Comparison of ENCODE assay signal across 8 cellular contexts in genomic region chr2:96251721-96252292, GRCh38. TPM values are rescaled to one million over a fixed set of nuclear protein-coding genes. Genes with fewer than 3 reads are reported as not detected.
DNase-seq lines count a peak whose midpoint lies in the region; ATAC-seq and TF ChIP-seq lines count a peak whose summit lies in the region.

No MANE protein-coding gene starts in this region.

- DNase-seq in AG09309 (ENCODE audit: low read depth), result peak; percentile 92
- peak; percentile 76 for DNase-seq in LNCaP clone FGC (ENCODE audit: low read depth)
- DNase-seq in brain microvascular endothelial cell, result peak; percentile 97
- peak; percentile 95 for DNase-seq in islet precursor cell
- DNase-seq in stimulated activated CD4-positive, alpha-beta T cell treated with anti-CD3 and anti-CD28 coated beads, Interleukin-1b, Interleukin-23, amount 100 ng/mL, for 48 hours, result no peak
- DNase-seq in activated T-cell treated with anti-CD3 and anti-CD28 coated beads, Interleukin-2, amount 50 U/mL, for 4 hours, result no peak
- DNase-seq in HUDEP-2 (lab: John Stamatoyannopoulos, UW; ENCODE audit: unreplicated experiment in 76 of 76), result no peak

- H3K27ac ChIP-seq in brain microvascular endothelial cell (peak overlapping the region; percentile 45), temporal lobe (ENCODE audit: low read depth, low read length) (peak overlapping the region; percentile 58)

- peaks cover 29% of the 10 kb centered on the region for H3K36me3 Mint-ChIP-seq in activated T-cell treated with anti-CD3 and anti-CD28 coated beads, Interleukin-2, amount 50 U/mL, for 4 hours (ENCODE audit: insufficient read depth)

- H3K27me3 ChIP-seq in brain microvascular endothelial cell (replicated peaks), result no peaks in the 10 kb centered on the region

- H3K4me3 ChIP-seq in AG09309 (ENCODE audit: control insufficient read depth, low read depth, low read length), result no peak overlapping the region
- H3K4me3 ChIP-seq in LNCaP clone FGC (ENCODE audit: low read depth, low read length), result no peak overlapping the region
- H3K4me3 ChIP-seq in brain microvascular endothelial cell (ENCODE audit: low read depth, low read length), result no peak overlapping the region

- no peak overlapping the region for H3K4me3 Mint-ChIP-seq in activated T-cell treated with anti-CD3 and anti-CD28 coated beads, Interleukin-2, amount 50 U/mL, for 4 hours

- peaks cover 25% of the 10 kb centered on the region for H3K4me1 Mint-ChIP-seq in activated T-cell treated with anti-CD3 and anti-CD28 coated beads, Interleukin-2, amount 50 U/mL, for 4 hours (ENCODE audit: low read depth)

- no peak for ATAC-seq in activated T-cell treated with anti-CD3 and anti-CD28 coated beads, Interleukin-2, amount 50 U/mL, for 4 hours

- in situ Hi-C loops in brain microvascular endothelial cell (cut with HindIII; ENCODE audit: low pct_ligation_motif_present, low sequenced_read_pairs), result no loop called here

- H3K9me3 Mint-ChIP-seq in activated T-cell treated with anti-CD3 and anti-CD28 coated beads, Interleukin-2, amount 50 U/mL, for 4 hours, result no peaks in the 10 kb centered on the region

- TF ChIP-seq CTCF in AG09309 (IDR thresholded peaks at IDR 0.05; ENCODE audit: control insufficient read depth, insufficient read depth, low read depth, low read length, missing control alignments) (no peak), LNCaP clone FGC (IDR thresholded peaks at IDR 0.05; ENCODE audit: control insufficient read depth, extremely low read depth, insufficient read depth) (no peak), brain microvascular endothelial cell (IDR thresholded peaks at IDR 0.05; ENCODE audit: low read depth, low read length, missing control alignments) (no peak)

- H3K36me3 ChIP-seq in brain microvascular endothelial cell (replicated peaks), result peaks cover 19% of the 10 kb centered on the region

- no peaks in the 10 kb centered on the region for H3K27me3 Mint-ChIP-seq in activated T-cell treated with anti-CD3 and anti-CD28 coated beads, Interleukin-2, amount 50 U/mL, for 4 hours (ENCODE audit: low read depth)

RNA-seq across cellular contexts. Expression of gene TMEM127, which starts 14.0 kb away (rescaled TPM):
- total RNA-seq in temporal lobe, result 16.0 TPM
- 10 to 100 TPM; 31.9 to 37.5 (median 36.9) TPM for total RNA-seq in activated T-cell treated with anti-CD3 and anti-CD28 coated beads, Interleukin-2, amount 50 U/mL, for 4 hours

RNA-seq across cellular contexts. Expression of gene CIAO1, which starts 14.2 kb away (rescaled TPM):
- total RNA-seq in temporal lobe, result 56.3 TPM
- 100 to 1,000 TPM; 106 to 114 (median 109) TPM for total RNA-seq in activated T-cell treated with anti-CD3 and anti-CD28 coated beads, Interleukin-2, amount 50 U/mL, for 4 hours

RNA-seq across cellular contexts. Expression of gene STARD7, which starts 43.2 kb away (rescaled TPM):
- 115 TPM for total RNA-seq in temporal lobe
- 100 to 1,000 TPM; 241 to 281 (median 267) TPM for total RNA-seq in activated T-cell treated with anti-CD3 and anti-CD28 coated beads, Interleukin-2, amount 50 U/mL, for 4 hours

RNA-seq across cellular contexts. Expression of gene SNRNP200, which starts 53.5 kb away (rescaled TPM):
- 62.9 TPM for total RNA-seq in temporal lobe
- total RNA-seq in activated T-cell treated with anti-CD3 and anti-CD28 coated beads, Interleukin-2, amount 50 U/mL, for 4 hours, result 100 to 1,000 TPM; 219 to 232 (median 223) TPM

Comparison
In these comparisons a context has a peak if more than half of its experiments do, and no peak if none do; other contexts are left out.
1. DNase-seq: peak in AG09309 (single experiment), LNCaP clone FGC (single experiment), brain microvascular endothelial cell (single experiment) and islet precursor cell (single experiment); none in stimulated activated CD4-positive, alpha-beta T cell treated with anti-CD3 and anti-CD28 coated beads, Interleukin-1b, Interleukin-23, amount 100 ng/mL, for 48 hours (single experiment), activated T-cell treated with anti-CD3 and anti-CD28 coated beads, Interleukin-2, amount 50 U/mL, for 4 hours (single experiment) and HUDEP-2 (0 of 76).